Comparison of ENCODE assay signal across 13 cellular contexts in genomic region chr14:49636866-49637265, GRCh38. TPM values are rescaled to one million over a fixed set of nuclear protein-coding genes. Genes with fewer than 3 reads are reported as not detected.
DNase-seq lines count a peak whose midpoint lies in the region; ATAC-seq and TF ChIP-seq lines count a peak whose summit lies in the region.
"Had no signal": no experiment of that assay in that cellular context is flagged by ENCODE, and none has a peak within 500 bp of the region (broad histone marks: within the 10 kb centered on the region; RNA-seq: fewer than 3 reads in every experiment).

No MANE protein-coding gene starts in this region.

- no peak overlapping the region for H3K27ac ChIP-seq in CD4-positive, alpha-beta T cell (ENCODE audit: low read depth, low read length)
- H3K27ac ChIP-seq in GM23248: peak overlapping the region; percentile 90; the same call in 1 of the 2 replicates
- H3K27ac ChIP-seq in ovary: no peak overlapping the region
- H3K27ac ChIP-seq: SK-N-MC had no signal

- peaks cover 86% of the 10 kb centered on the region for H3K79me2 ChIP-seq in GM23248 (ENCODE audit: insufficient read depth)

- H4K20me1 ChIP-seq in GM23248 (ENCODE audit: insufficient read depth): no peaks in the 10 kb centered on the region

- no peak for ATAC-seq in CD4-positive, alpha-beta T cell (ENCODE audit: poor library complexity)
- ATAC-seq in HG02973 (IDR thresholded peaks at IDR 0.05; ENCODE audit: unreplicated experiment): no peak
- ATAC-seq: left colon had no signal

- H3K4me2 ChIP-seq in GM23248 (ENCODE audit: unreplicated experiment): no peak overlapping the region

- TF ChIP-seq CTCF in CD4-positive, alpha-beta T cell (IDR thresholded peaks at IDR 0.05): no peak
- TF ChIP-seq CTCF in mesothelial cell of epicardium (IDR thresholded peaks at IDR 0.05; ENCODE audit: unreplicated experiment) (no peak), CD14-positive monocyte (IDR thresholded peaks at IDR 0.05) (no peak), ovary (IDR thresholded peaks at IDR 0.05) (no peak)

- no peaks in the 10 kb centered on the region for H3K9me2 ChIP-seq in GM23248 (ENCODE audit: insufficient read depth)

- H3F3A ChIP-seq in GM23248 (ENCODE audit: insufficient read depth): peaks cover 11% of the 10 kb centered on the region

- POLR2A ChIA-PET in CD4-positive, alpha-beta T cell (lab: Charles Lee): interaction anchor here (0.6 to 8.6 kb wide), 2 partner anchors 15 to 20 kb away, joined by 4 to 350 read pairs; partner anchors contain the start of genes MGAT2 and RPL36AL

- WGBS in GM23248 (ENCODE audit: low coverage in 1 of 2, low lambda C conversion rate in 2 of 2, missing lambda C conversion rate in 2 of 2), 2 experiments: 95 to 97% methylated on average over 1 of the region's 1 CpG
- WGBS in ovary, 3 donors: 22 to 53% (median 45%) methylated on average over 1 of the region's 1 CpG

- CTCF ChIA-PET in CD4-positive, alpha-beta T cell (lab: Charles Lee): interaction anchor here (0.9 kb wide), 1 partner anchor 10 kb away, joined by 3 read pairs; no protein-coding TSS in a partner anchor

- DNase-seq in CD4-positive, alpha-beta T cell: no peak
- peak; percentile 9 for DNase-seq in GM23248
- DNase-seq in activated T-helper 2 cell treated with anti-CD3 and anti-CD28 coated beads, Interferon-gamma antibody, Interleukin-2, Interleukin-4, amounts not matched to agents 10 μg/mL and 5 μg/mL and 100 μg/mL, durations not matched to agents 14 hours and 24 hours and 36 hours (ENCODE audit: low spot score): no peak
- DNase-seq in mesothelial cell of epicardium (ENCODE audit: low spot score in 2 of 2, unreplicated experiment in 2 of 2): no peak
- no peak for DNase-seq in NCI-H187 treated with DMSO at 0.1 percent for 48 hours (lab: John Stamatoyannopoulos, UW)
- DNase-seq in CD14-positive monocyte (ENCODE audit: low spot score): no peak
- no peak for DNase-seq in ovary
- DNase-seq: activated CD4-positive, alpha-beta T cell treated with anti-CD3 and anti-CD28 coated beads for 48 hours; amygdala; left colon; tibial artery had no signal

- H2AFZ ChIP-seq in GM23248: no peak overlapping the region

- H3K4me1 ChIP-seq in GM23248 (ENCODE audit: insufficient read depth) (peaks cover 16% of the 10 kb centered on the region), ovary (ENCODE audit: insufficient read depth) (peaks cover 1% of the 10 kb centered on the region)

- H3K4me1 Mint-ChIP-seq in CD4-positive, alpha-beta T cell (ENCODE audit: low read depth): peaks cover 65% of the 10 kb centered on the region
- peaks cover 35% of the 10 kb centered on the region for H3K4me1 Mint-ChIP-seq in activated T-helper 2 cell treated with anti-CD3 and anti-CD28 coated beads, Interferon-gamma antibody, Interleukin-2, Interleukin-4, amounts not matched to agents 10 μg/mL and 5 μg/mL and 100 μg/mL, durations not matched to agents 14 hours and 24 hours and 36 hours (ENCODE audit: low read depth)
- peaks cover 27% of the 10 kb centered on the region for H3K4me1 Mint-ChIP-seq in mesothelial cell of epicardium
- H3K4me1 Mint-ChIP-seq in CD14-positive monocyte: peaks cover 43% of the 10 kb centered on the region

- no peak overlapping the region for H3K9ac ChIP-seq in GM23248

- TF ChIP-seq EP300 in ovary (IDR thresholded peaks at IDR 0.05): no peak

- H3K27me3 Mint-ChIP-seq in CD4-positive, alpha-beta T cell: no peaks in the 10 kb centered on the region
- H3K27me3 Mint-ChIP-seq in activated T-helper 2 cell treated with anti-CD3 and anti-CD28 coated beads, Interferon-gamma antibody, Interleukin-2, Interleukin-4, amounts not matched to agents 10 μg/mL and 5 μg/mL and 100 μg/mL, durations not matched to agents 14 hours and 24 hours and 36 hours (ENCODE audit: low read depth): no peaks in the 10 kb centered on the region
- H3K27me3 Mint-ChIP-seq in mesothelial cell of epicardium (ENCODE audit: low read depth) (no peaks in the 10 kb centered on the region), CD14-positive monocyte (ENCODE audit: low read depth in 3 of 3) (peaks cover 0 to 4% (median 0%) of the 10 kb centered on the region in 3 donors)

- no peaks in the 10 kb centered on the region for H3K27me3 ChIP-seq in CD4-positive, alpha-beta T cell (ENCODE audit: control insufficient read depth, insufficient read depth, low read length)
- H3K27me3 ChIP-seq in GM23248 (replicated peaks; ENCODE audit: insufficient read depth): no peaks in the 10 kb centered on the region
- no peaks in the 10 kb centered on the region for H3K27me3 ChIP-seq in ovary
- H3K27me3 ChIP-seq: tibial artery had no signal

- intact Hi-C loops in CD4-positive, alpha-beta T cell (cut with DNase I, micrococcal nuclease): loop anchor here in 1 of 2 experiments (2.0 kb wide), 2 partner anchors 54 to 130 kb away; no protein-coding TSS in a partner anchor
- intact Hi-C loops in activated T-helper 2 cell treated with anti-CD3 and anti-CD28 coated beads, Interferon-gamma antibody, Interleukin-2, Interleukin-4, amounts not matched to agents 10 μg/mL and 5 μg/mL and 100 μg/mL, durations not matched to agents 14 hours and 24 hours and 36 hours (cut with micrococcal nuclease): no loop called here
- intact Hi-C loops in CD14-positive monocyte (cut with micrococcal nuclease): loop anchor here in 1 of 2 donors (10.0 kb wide), 1 partner anchor 128 kb away; the partner anchor contains the start of gene KLHDC2
- intact Hi-C loops in ovary (cut with DNase I): loop anchor here in 2 of 4 donors (10.0 kb wide), 2 partner anchors 128 to 218 kb away; partner anchors contain the start of genes KLHDC2 (in 1 of the 2) and NEMF (in 1 of the 2)

- in situ Hi-C loops in GM23248 (cut with MboI): loop anchor here (10.0 kb wide), 1 partner anchor 128 kb away; the partner anchor contains the start of gene KLHDC2

- peaks cover 4% of the 10 kb centered on the region; the same call in 1 of the 2 replicates for H3K36me3 ChIP-seq in GM23248 (ENCODE audit: low read depth)
- H3K36me3 ChIP-seq in ovary: no peaks in the 10 kb centered on the region

- no peak for TF ChIP-seq POLR2A in ovary (IDR thresholded peaks at IDR 0.05)

- peaks cover 61% of the 10 kb centered on the region for H3K36me3 Mint-ChIP-seq in CD4-positive, alpha-beta T cell (ENCODE audit: low read depth)
- H3K36me3 Mint-ChIP-seq in activated T-helper 2 cell treated with anti-CD3 and anti-CD28 coated beads, Interferon-gamma antibody, Interleukin-2, Interleukin-4, amounts not matched to agents 10 μg/mL and 5 μg/mL and 100 μg/mL, durations not matched to agents 14 hours and 24 hours and 36 hours (ENCODE audit: low read depth): peaks cover 50% of the 10 kb centered on the region
- H3K36me3 Mint-ChIP-seq in mesothelial cell of epicardium (peaks cover 8% of the 10 kb centered on the region), CD14-positive monocyte (peaks cover 14 to 18% of the 10 kb centered on the region in 2 donors)

- peak overlapping the region; percentile 87 for H3K4me3 Mint-ChIP-seq in CD4-positive, alpha-beta T cell
- peak overlapping the region; percentile 71 for H3K4me3 Mint-ChIP-seq in activated T-helper 2 cell treated with anti-CD3 and anti-CD28 coated beads, Interferon-gamma antibody, Interleukin-2, Interleukin-4, amounts not matched to agents 10 μg/mL and 5 μg/mL and 100 μg/mL, durations not matched to agents 14 hours and 24 hours and 36 hours (ENCODE audit: low read depth)
- H3K4me3 Mint-ChIP-seq in mesothelial cell of epicardium (peak overlapping the region; percentile 32), CD14-positive monocyte (no peak overlapping the region)

- H3K9me3 Mint-ChIP-seq in CD4-positive, alpha-beta T cell: no peaks in the 10 kb centered on the region
- no peaks in the 10 kb centered on the region for H3K9me3 Mint-ChIP-seq in activated T-helper 2 cell treated with anti-CD3 and anti-CD28 coated beads, Interferon-gamma antibody, Interleukin-2, Interleukin-4, amounts not matched to agents 10 μg/mL and 5 μg/mL and 100 μg/mL, durations not matched to agents 14 hours and 24 hours and 36 hours
- no peaks in the 10 kb centered on the region for H3K9me3 Mint-ChIP-seq in mesothelial cell of epicardium
- H3K9me3 Mint-ChIP-seq in CD14-positive monocyte: no peaks in the 10 kb centered on the region

- H3K9me3 ChIP-seq in CD4-positive, alpha-beta T cell (ENCODE audit: control insufficient read depth, low read length): no peaks in the 10 kb centered on the region
- H3K9me3 ChIP-seq in GM23248 (ENCODE audit: low read depth) (no peaks in the 10 kb centered on the region), ovary (no peaks in the 10 kb centered on the region)
- H3K9me3 ChIP-seq: tibial artery had no signal

- peak overlapping the region; percentile 100 for H3K27ac Mint-ChIP-seq in CD4-positive, alpha-beta T cell
- peak overlapping the region; percentile 33 for H3K27ac Mint-ChIP-seq in activated T-helper 2 cell treated with anti-CD3 and anti-CD28 coated beads, Interferon-gamma antibody, Interleukin-2, Interleukin-4, amounts not matched to agents 10 μg/mL and 5 μg/mL and 100 μg/mL, durations not matched to agents 14 hours and 24 hours and 36 hours
- peak overlapping the region; percentile 74 for H3K27ac Mint-ChIP-seq in mesothelial cell of epicardium
- peak overlapping the region in 2 of 7 donors; percentile 7 to 11 for H3K27ac Mint-ChIP-seq in CD14-positive monocyte

- H3K4me3 ChIP-seq in GM23248 (no peak overlapping the region), ovary (no peak overlapping the region)
- H3K4me3 ChIP-seq: SK-N-MC, tibial artery had no signal

RNA-seq across cellular contexts. Expression of gene DNAAF2, which starts 1.8 kb away (rescaled TPM):
- total RNA-seq in CD4-positive, alpha-beta T cell: 1 to 10 TPM; 7.5 to 8.0 TPM
- total RNA-seq in GM23248 (2014; rRNA removed; shearing (Covaris generic)): 11.0 and 11.1 TPM in 2 replicates
- 11.1 and 12.8 TPM in 2 replicates for polyA plus RNA-seq in GM23248 (2016; fragmentation: Nextera tagmentation; extraction: Ambion mirVana)
- 10.5 and 11.4 TPM in 2 replicates for total RNA-seq in activated T-helper 2 cell treated with anti-CD3 and anti-CD28 coated beads, Interferon-gamma antibody, Interleukin-2, Interleukin-4, amounts not matched to agents 10 μg/mL and 5 μg/mL and 100 μg/mL, durations not matched to agents 14 hours and 24 hours and 36 hours
- 10.8 to 11.8 TPM (median 11.5 TPM) in 3 replicates for total RNA-seq in mesothelial cell of epicardium
- polyA plus RNA-seq in CD14-positive monocyte: 1 to 10 TPM; 6.8 to 6.9 TPM
- total RNA-seq in ovary: 10 to 100 TPM in 2 of 7 donors, 1 to 10 TPM in 5; 5.5 to 19.3 (median 6.8) TPM
- polyA plus RNA-seq in ovary: 1 to 10 TPM; 3.3 to 5.5 TPM

RNA-seq across cellular contexts. Expression of gene MGAT2, which starts 16.3 kb away (rescaled TPM):
- total RNA-seq in CD4-positive, alpha-beta T cell: 10 to 100 TPM; 15.0 to 15.1 TPM
- total RNA-seq in GM23248 (2014; rRNA removed; shearing (Covaris generic)): 92.9 and 105 TPM in 2 replicates
- 40.2 and 41.9 TPM in 2 replicates for polyA plus RNA-seq in GM23248 (2016; fragmentation: Nextera tagmentation; extraction: Ambion mirVana)
- 57.0 and 57.9 TPM in 2 replicates for total RNA-seq in activated T-helper 2 cell treated with anti-CD3 and anti-CD28 coated beads, Interferon-gamma antibody, Interleukin-2, Interleukin-4, amounts not matched to agents 10 μg/mL and 5 μg/mL and 100 μg/mL, durations not matched to agents 14 hours and 24 hours and 36 hours
- 18.7 to 20.3 TPM (median 19.2 TPM) in 3 replicates for total RNA-seq in mesothelial cell of epicardium
- 10 to 100 TPM; 36.3 to 38.0 TPM for polyA plus RNA-seq in CD14-positive monocyte
- 10 to 100 TPM; 23.0 to 45.1 (median 28.1) TPM for total RNA-seq in ovary
- 10 to 100 TPM; 15.9 to 21.4 TPM for polyA plus RNA-seq in ovary

RNA-seq across cellular contexts. Expression of gene RPL36AL, which starts 16.4 kb away (rescaled TPM):
- 100 to 1,000 TPM; 339 to 370 TPM for total RNA-seq in CD4-positive, alpha-beta T cell
- 89.8 and 92.5 TPM in 2 replicates for total RNA-seq in GM23248 (2014; rRNA removed; shearing (Covaris generic))
- polyA plus RNA-seq in GM23248 (2016; fragmentation: Nextera tagmentation; extraction: Ambion mirVana): 240 and 253 TPM in 2 replicates
- 278 and 292 TPM in 2 replicates for total RNA-seq in activated T-helper 2 cell treated with anti-CD3 and anti-CD28 coated beads, Interferon-gamma antibody, Interleukin-2, Interleukin-4, amounts not matched to agents 10 μg/mL and 5 μg/mL and 100 μg/mL, durations not matched to agents 14 hours and 24 hours and 36 hours
- 148 to 149 TPM (median 149 TPM) in 3 replicates for total RNA-seq in mesothelial cell of epicardium
- 100 to 1,000 TPM; 408 to 454 TPM for polyA plus RNA-seq in CD14-positive monocyte
- 100 to 1,000 TPM; 196 to 516 (median 284) TPM for total RNA-seq in ovary
- 100 to 1,000 TPM; 657 to 712 TPM for polyA plus RNA-seq in ovary

RNA-seq across cellular contexts. Expression of gene LRR1, which starts 38.1 kb away (rescaled TPM):
- 1 to 10 TPM; 3.2 to 5.8 TPM for total RNA-seq in CD4-positive, alpha-beta T cell
- total RNA-seq in GM23248 (2014; rRNA removed; shearing (Covaris generic)): 9.6 and 12.0 TPM in 2 replicates
- polyA plus RNA-seq in GM23248 (2016; fragmentation: Nextera tagmentation; extraction: Ambion mirVana) (14.6 and 17.5 TPM in 2 replicates), CD14-positive monocyte (10 to 100 TPM; 10.5 to 12.7 TPM), ovary (1 to 10 TPM; 4.3 to 4.8 TPM)
- 44.2 and 45.4 TPM in 2 replicates for total RNA-seq in activated T-helper 2 cell treated with anti-CD3 and anti-CD28 coated beads, Interferon-gamma antibody, Interleukin-2, Interleukin-4, amounts not matched to agents 10 μg/mL and 5 μg/mL and 100 μg/mL, durations not matched to agents 14 hours and 24 hours and 36 hours
- total RNA-seq in mesothelial cell of epicardium (8.8 to 10.9 TPM (median 9.2 TPM) in 3 replicates), ovary (1 to 10 TPM; 4.1 to 8.0 (median 6.5) TPM)

RNA-seq across cellular contexts. Expression of gene RPS29, which starts 50.7 kb away (rescaled TPM):
- 1,000 to 10,000 TPM; 3,356 to 3,996 TPM for total RNA-seq in CD4-positive, alpha-beta T cell
- 2,075 and 5,928 TPM in 2 replicates for total RNA-seq in GM23248 (2014; rRNA removed; shearing (Covaris generic))
- polyA plus RNA-seq in GM23248 (2016; fragmentation: Nextera tagmentation; extraction: Ambion mirVana) (980 and 1,000 TPM in 2 replicates), CD14-positive monocyte (1,000 to 10,000 TPM; 2,325 to 2,965 TPM), ovary (1,000 to 10,000 TPM; 2,089 to 4,585 TPM)
- total RNA-seq in activated T-helper 2 cell treated with anti-CD3 and anti-CD28 coated beads, Interferon-gamma antibody, Interleukin-2, Interleukin-4, amounts not matched to agents 10 μg/mL and 5 μg/mL and 100 μg/mL, durations not matched to agents 14 hours and 24 hours and 36 hours: 1,969 and 2,120 TPM in 2 replicates
- total RNA-seq in mesothelial cell of epicardium (1,338 to 1,394 TPM (median 1,392 TPM) in 3 replicates), ovary (over 10,000 TPM in 2 of 7 donors, 1,000 to 10,000 TPM in 5; 1,810 to 35,664 (median 2,389) TPM)

Comparison
In these comparisons a context has a peak if more than half of its experiments do, and no peak if none do; other contexts are left out.
1. H3K4me3 Mint-ChIP-seq: peak in CD4-positive, alpha-beta T cell (single experiment), activated T-helper 2 cell treated with anti-CD3 and anti-CD28 coated beads, Interferon-gamma antibody, Interleukin-2, Interleukin-4, amounts not matched to agents 10 μg/mL and 5 μg/mL and 100 μg/mL, durations not matched to agents 14 hours and 24 hours and 36 hours (single experiment) and mesothelial cell of epicardium (single experiment); none in CD14-positive monocyte (0 of 2).